In genomic region chr20:57403216-57403615, GRCh38 we compare ENCODE assay signal across 19 cellular contexts. TPM values are rescaled to one million over a fixed set of nuclear protein-coding genes. Genes with fewer than 3 reads are reported as not detected.
DNase-seq lines count a peak whose midpoint lies in the region; ATAC-seq and TF ChIP-seq lines count a peak whose summit lies in the region.
"Had no signal": no experiment of that assay in that cellular context is flagged by ENCODE, and none has a peak within 500 bp of the region (broad histone marks: within the 10 kb centered on the region; RNA-seq: fewer than 3 reads in every experiment).

No MANE protein-coding gene starts in this region.

- H3K27ac ChIP-seq in right cardiac atrium (ENCODE audit: low read length) (no peak overlapping the region), stomach smooth muscle (ENCODE audit: low read length) (peak overlapping the region; percentile 62)
- H3K27ac ChIP-seq: colonic mucosa, parathyroid adenoma, upper lobe of right lung had no signal

- no peak for DNase-seq in natural killer cell
- DNase-seq in natural killer cell treated with Interleukin-12 subunit alpha and Interleukin-12 subunit beta and Interleukin-15 and Interleukin-18, amount 100 ng/mL, for 72 hours (ENCODE audit: low spot score), result no peak
- no peak for DNase-seq in T-helper 17 cell
- peak in 2 of 3 donors; percentile 21 to 27 for DNase-seq in right cardiac atrium
- no peak for DNase-seq in GOT3 (lab: John Stamatoyannopoulos, UW)
- DNase-seq in activated CD8-positive, alpha-beta memory T cell treated with anti-CD3 and anti-CD28 coated beads, Interleukin-2, amount 10 ng/mL, durations not matched to agents 7 days and 5 days, result no peak
- DNase-seq: activated gamma-delta T cell; colonic mucosa; HCEC 1CT; NCI-H82; stimulated activated CD4-positive, alpha-beta T cell treated with anti-CD3 and anti-CD28 coated beads, Interleukin-2, amount 100 ng/mL, for 24 hours; stimulated activated naive CD8-positive, alpha-beta T cell treated with anti-CD3 and anti-CD28 coated beads, Interleukin-15, Interleukin-2, amounts not matched to agents 100 U/mL and 50 U/mL, for 24 hours; upper lobe of right lung had no signal

- H3K27ac Mint-ChIP-seq in natural killer cell (peak overlapping the region; percentile 95 to 97), T-helper 17 cell (peak overlapping the region; percentile 100)
- no peak overlapping the region for H3K27ac Mint-ChIP-seq in natural killer cell treated with Interleukin-12 subunit alpha and Interleukin-12 subunit beta and Interleukin-15 and Interleukin-18, amount 100 ng/mL, for 72 hours
- no peak overlapping the region for H3K27ac Mint-ChIP-seq in activated CD8-positive, alpha-beta memory T cell treated with anti-CD3 and anti-CD28 coated beads, Interleukin-2, amount 10 ng/mL, durations not matched to agents 7 days and 5 days

- H3K27me3 ChIP-seq in right cardiac atrium (ENCODE audit: control insufficient read depth, insufficient read depth), result no peaks in the 10 kb centered on the region
- no peaks in the 10 kb centered on the region for H3K27me3 ChIP-seq in stomach smooth muscle (ENCODE audit: control insufficient read depth in 1 of 2, insufficient read depth in 2 of 2, low read length in 2 of 2)
- H3K27me3 ChIP-seq: colonic mucosa, upper lobe of right lung had no signal

- intact Hi-C loops in natural killer cell (cut with micrococcal nuclease) (no loop called here), right cardiac atrium (cut with DNase I) (no loop called here)

- H3K27me3 Mint-ChIP-seq in natural killer cell (ENCODE audit: low read depth in 2 of 2) (no peaks in the 10 kb centered on the region), T-helper 17 cell (no peaks in the 10 kb centered on the region)
- no peaks in the 10 kb centered on the region for H3K27me3 Mint-ChIP-seq in natural killer cell treated with Interleukin-12 subunit alpha and Interleukin-12 subunit beta and Interleukin-15 and Interleukin-18, amount 100 ng/mL, for 72 hours
- no peaks in the 10 kb centered on the region for H3K27me3 Mint-ChIP-seq in activated CD8-positive, alpha-beta memory T cell treated with anti-CD3 and anti-CD28 coated beads, Interleukin-2, amount 10 ng/mL, durations not matched to agents 7 days and 5 days

- H3K9me3 ChIP-seq in T-helper 17 cell (ENCODE audit: control insufficient read depth, low read length, poor library complexity, severe bottlenecking), result no peaks in the 10 kb centered on the region
- H3K9me3 ChIP-seq in right cardiac atrium (ENCODE audit: control insufficient read depth, low read length), result no peaks in the 10 kb centered on the region
- H3K9me3 ChIP-seq in stomach smooth muscle (ENCODE audit: control insufficient read depth in 2 of 2, low read length in 2 of 2), result no peaks in the 10 kb centered on the region
- H3K9me3 ChIP-seq: colonic mucosa, upper lobe of right lung had no signal

- H3K36me3 ChIP-seq in stomach smooth muscle (ENCODE audit: control insufficient read depth in 2 of 2, insufficient read depth in 2 of 2, low read length in 2 of 2), result peaks cover 35 to 48% of the 10 kb centered on the region in 2 donors

- no peak for TF ChIP-seq CTCF in natural killer cell (IDR thresholded peaks at IDR 0.05)

- ATAC-seq in natural killer cell (no peak), T-helper 17 cell (no peak), right cardiac atrium (no peak), GM19395 (IDR thresholded peaks at IDR 0.05; ENCODE audit: unreplicated experiment) (no peak)
- no peak for ATAC-seq in natural killer cell treated with Interleukin-12 subunit alpha and Interleukin-12 subunit beta and Interleukin-15 and Interleukin-18, amount 100 ng/mL, for 72 hours
- ATAC-seq in activated CD8-positive, alpha-beta memory T cell treated with anti-CD3 and anti-CD28 coated beads, Interleukin-2, amount 10 ng/mL, durations not matched to agents 7 days and 5 days, result no peak
- ATAC-seq: HepG2; stimulated activated naive CD8-positive, alpha-beta T cell treated with anti-CD3 and anti-CD28 coated beads, Interleukin-15, Interleukin-2, amounts not matched to agents 100 U/mL and 50 U/mL, for 24 hours; upper lobe of right lung had no signal

- H3K4me3 Mint-ChIP-seq in natural killer cell, result peak overlapping the region; percentile 56
- H3K4me3 Mint-ChIP-seq in natural killer cell treated with Interleukin-12 subunit alpha and Interleukin-12 subunit beta and Interleukin-15 and Interleukin-18, amount 100 ng/mL, for 72 hours, result no peak overlapping the region
- H3K4me3 Mint-ChIP-seq in T-helper 17 cell, result no peak overlapping the region
- H3K4me3 Mint-ChIP-seq in activated CD8-positive, alpha-beta memory T cell treated with anti-CD3 and anti-CD28 coated beads, Interleukin-2, amount 10 ng/mL, durations not matched to agents 7 days and 5 days, result no peak overlapping the region
- H3K4me3 Mint-ChIP-seq: T-helper 2 cell treated with Interferon-gamma antibody and Interleukin-4, amounts not matched to agents 5 μg/mL and 100 μg/mL, for 36 hours had no signal

- H3K4me3 ChIP-seq in right cardiac atrium (ENCODE audit: low read length) (no peak overlapping the region), stomach smooth muscle (ENCODE audit: low read length in 2 of 2) (no peak overlapping the region)
- H3K4me3 ChIP-seq: colonic mucosa, lung, upper lobe of right lung had no signal

- no peak overlapping the region for H3K9ac ChIP-seq in stomach smooth muscle (ENCODE audit: low read length in 2 of 2)
- H3K9ac ChIP-seq: parathyroid adenoma had no signal

- WGBS in right cardiac atrium, result 86% methylated on average over 10 of the region's 10 CpGs

- no peaks in the 10 kb centered on the region for H3K9me3 Mint-ChIP-seq in natural killer cell
- H3K9me3 Mint-ChIP-seq in natural killer cell treated with Interleukin-12 subunit alpha and Interleukin-12 subunit beta and Interleukin-15 and Interleukin-18, amount 100 ng/mL, for 72 hours, result no peaks in the 10 kb centered on the region
- H3K9me3 Mint-ChIP-seq in activated CD8-positive, alpha-beta memory T cell treated with anti-CD3 and anti-CD28 coated beads, Interleukin-2, amount 10 ng/mL, durations not matched to agents 7 days and 5 days (ENCODE audit: low read depth), result no peaks in the 10 kb centered on the region
- H3K9me3 Mint-ChIP-seq: T-helper 2 cell treated with Interferon-gamma antibody and Interleukin-4, amounts not matched to agents 5 μg/mL and 100 μg/mL, for 36 hours had no signal

- H3K4me1 ChIP-seq in right cardiac atrium (ENCODE audit: control insufficient read depth, insufficient read depth, low read length), result peaks cover 9% of the 10 kb centered on the region
- H3K4me1 ChIP-seq in stomach smooth muscle (ENCODE audit: control insufficient read depth, insufficient read depth, low read length), result peaks cover 87% of the 10 kb centered on the region
- H3K4me1 ChIP-seq: parathyroid adenoma had no signal

- no peaks in the 10 kb centered on the region for H3K36me3 Mint-ChIP-seq in natural killer cell
- H3K36me3 Mint-ChIP-seq in natural killer cell treated with Interleukin-12 subunit alpha and Interleukin-12 subunit beta and Interleukin-15 and Interleukin-18, amount 100 ng/mL, for 72 hours, result no peaks in the 10 kb centered on the region
- H3K36me3 Mint-ChIP-seq in T-helper 17 cell (ENCODE audit: low read depth), result peaks cover 3% of the 10 kb centered on the region
- peaks cover 40% of the 10 kb centered on the region for H3K36me3 Mint-ChIP-seq in activated CD8-positive, alpha-beta memory T cell treated with anti-CD3 and anti-CD28 coated beads, Interleukin-2, amount 10 ng/mL, durations not matched to agents 7 days and 5 days

- H3K4me1 Mint-ChIP-seq in natural killer cell (peaks cover 67 to 90% of the 10 kb centered on the region in 2 donors), T-helper 17 cell (peaks cover 43% of the 10 kb centered on the region)
- H3K4me1 Mint-ChIP-seq in natural killer cell treated with Interleukin-12 subunit alpha and Interleukin-12 subunit beta and Interleukin-15 and Interleukin-18, amount 100 ng/mL, for 72 hours (ENCODE audit: low read depth in 2 of 2), result peaks cover 42% of the 10 kb centered on the region in 2 donors
- peaks cover 48% of the 10 kb centered on the region for H3K4me1 Mint-ChIP-seq in activated CD8-positive, alpha-beta memory T cell treated with anti-CD3 and anti-CD28 coated beads, Interleukin-2, amount 10 ng/mL, durations not matched to agents 7 days and 5 days

- CTCF ChIA-PET in activated CD8-positive, alpha-beta memory T cell treated with anti-CD3 and anti-CD28 coated beads, Interleukin-2, amount 10 ng/mL, durations not matched to agents 7 days and 5 days (lab: Charles Lee), result interaction anchor here (1.1 kb wide), 1 partner anchor 21 kb away, joined by 4 read pairs; no protein-coding TSS in a partner anchor

RNA-seq across cellular contexts. Expression of gene RBM38, which starts 12.0 kb away (rescaled TPM):
- total RNA-seq in natural killer cell (100 to 1,000 TPM; 217 to 392 (median 264) TPM), T-helper 17 cell (100 to 1,000 TPM; 176 to 257 TPM), right cardiac atrium (100 to 1,000 TPM in 1 of 4 donors, 10 to 100 TPM in 3; 82.6 to 143 (median 94.4) TPM)
- 10 to 100 TPM; 18.3 to 29.2 TPM for total RNA-seq in natural killer cell treated with Interleukin-12 subunit alpha and Interleukin-12 subunit beta and Interleukin-15 and Interleukin-18, amount 100 ng/mL, for 72 hours
- 182 TPM for polyA plus RNA-seq in right cardiac atrium
- 10 to 100 TPM; 74.8 to 91.9 TPM for total RNA-seq in activated CD8-positive, alpha-beta memory T cell treated with anti-CD3 and anti-CD28 coated beads, Interleukin-2, amount 10 ng/mL, durations not matched to agents 7 days and 5 days

RNA-seq across cellular contexts. Expression of gene RAE1, which starts 52.2 kb away (rescaled TPM):
- total RNA-seq in natural killer cell (10 to 100 TPM; 50.3 to 66.8 (median 52.5) TPM), T-helper 17 cell (10 to 100 TPM; 40.5 to 40.6 TPM), right cardiac atrium (10 to 100 TPM; 14.1 to 15.6 (median 14.8) TPM)
- 10 to 100 TPM; 43.6 to 86.0 TPM for total RNA-seq in natural killer cell treated with Interleukin-12 subunit alpha and Interleukin-12 subunit beta and Interleukin-15 and Interleukin-18, amount 100 ng/mL, for 72 hours
- 9.4 TPM for polyA plus RNA-seq in right cardiac atrium
- total RNA-seq in activated CD8-positive, alpha-beta memory T cell treated with anti-CD3 and anti-CD28 coated beads, Interleukin-2, amount 10 ng/mL, durations not matched to agents 7 days and 5 days, result 10 to 100 TPM; 31.4 to 37.5 TPM

Comparison
In these comparisons a context has a peak if more than half of its experiments do, and no peak if none do; other contexts are left out.
1. H3K27ac Mint-ChIP-seq: peak in natural killer cell (2 of 2) and T-helper 17 cell (single experiment); none in natural killer cell treated with Interleukin-12 subunit alpha and Interleukin-12 subunit beta and Interleukin-15 and Interleukin-18, amount 100 ng/mL, for 72 hours (0 of 2) and activated CD8-positive, alpha-beta memory T cell treated with anti-CD3 and anti-CD28 coated beads, Interleukin-2, amount 10 ng/mL, durations not matched to agents 7 days and 5 days (single experiment).
2. DNase-seq: peak in right cardiac atrium (2 of 3); none in natural killer cell (single experiment), natural killer cell treated with Interleukin-12 subunit alpha and Interleukin-12 subunit beta and Interleukin-15 and Interleukin-18, amount 100 ng/mL, for 72 hours (single experiment), T-helper 17 cell (0 of 3), GOT3 (single experiment) and activated CD8-positive, alpha-beta memory T cell treated with anti-CD3 and anti-CD28 coated beads, Interleukin-2, amount 10 ng/mL, durations not matched to agents 7 days and 5 days (single experiment).